In genomic region chr14:31026395-31027096, GRCh38 we compare ENCODE assay signal across 1 cellular context.
TF ChIP-seq lines count a peak whose summit lies in the region.

No MANE protein-coding gene starts in this region.

TF ChIP-seq in HepG2, 621 proteins besides CTCF, POLR2A, EP300 and RAD21 (continued from another document and continues in another):
- no peak for TF ChIP-seq PRDM4 (CRISPR knock-in tag; IDR thresholded peaks at IDR 0.05; ENCODE audit: borderline replicate concordance)
- peak; percentile 79; the same call in 1 of the 2 replicates for TF ChIP-seq ZNF280B (CRISPR knock-in tag; IDR thresholded peaks at IDR 0.05; ENCODE audit: borderline replicate concordance)
- no peak; the same call in 1 of the 2 replicates for TF ChIP-seq KDM6A (CRISPR knock-in tag; IDR thresholded peaks at IDR 0.05; ENCODE audit: low read depth)
- peak; percentile 76 for TF ChIP-seq ELF1 (CRISPR knock-in tag; IDR thresholded peaks at IDR 0.05)
- no peak for TF ChIP-seq CENPBD1 (CRISPR knock-in tag; IDR thresholded peaks at IDR 0.05; ENCODE audit: borderline replicate concordance, low read depth)
- TF ChIP-seq, protein P1, sequence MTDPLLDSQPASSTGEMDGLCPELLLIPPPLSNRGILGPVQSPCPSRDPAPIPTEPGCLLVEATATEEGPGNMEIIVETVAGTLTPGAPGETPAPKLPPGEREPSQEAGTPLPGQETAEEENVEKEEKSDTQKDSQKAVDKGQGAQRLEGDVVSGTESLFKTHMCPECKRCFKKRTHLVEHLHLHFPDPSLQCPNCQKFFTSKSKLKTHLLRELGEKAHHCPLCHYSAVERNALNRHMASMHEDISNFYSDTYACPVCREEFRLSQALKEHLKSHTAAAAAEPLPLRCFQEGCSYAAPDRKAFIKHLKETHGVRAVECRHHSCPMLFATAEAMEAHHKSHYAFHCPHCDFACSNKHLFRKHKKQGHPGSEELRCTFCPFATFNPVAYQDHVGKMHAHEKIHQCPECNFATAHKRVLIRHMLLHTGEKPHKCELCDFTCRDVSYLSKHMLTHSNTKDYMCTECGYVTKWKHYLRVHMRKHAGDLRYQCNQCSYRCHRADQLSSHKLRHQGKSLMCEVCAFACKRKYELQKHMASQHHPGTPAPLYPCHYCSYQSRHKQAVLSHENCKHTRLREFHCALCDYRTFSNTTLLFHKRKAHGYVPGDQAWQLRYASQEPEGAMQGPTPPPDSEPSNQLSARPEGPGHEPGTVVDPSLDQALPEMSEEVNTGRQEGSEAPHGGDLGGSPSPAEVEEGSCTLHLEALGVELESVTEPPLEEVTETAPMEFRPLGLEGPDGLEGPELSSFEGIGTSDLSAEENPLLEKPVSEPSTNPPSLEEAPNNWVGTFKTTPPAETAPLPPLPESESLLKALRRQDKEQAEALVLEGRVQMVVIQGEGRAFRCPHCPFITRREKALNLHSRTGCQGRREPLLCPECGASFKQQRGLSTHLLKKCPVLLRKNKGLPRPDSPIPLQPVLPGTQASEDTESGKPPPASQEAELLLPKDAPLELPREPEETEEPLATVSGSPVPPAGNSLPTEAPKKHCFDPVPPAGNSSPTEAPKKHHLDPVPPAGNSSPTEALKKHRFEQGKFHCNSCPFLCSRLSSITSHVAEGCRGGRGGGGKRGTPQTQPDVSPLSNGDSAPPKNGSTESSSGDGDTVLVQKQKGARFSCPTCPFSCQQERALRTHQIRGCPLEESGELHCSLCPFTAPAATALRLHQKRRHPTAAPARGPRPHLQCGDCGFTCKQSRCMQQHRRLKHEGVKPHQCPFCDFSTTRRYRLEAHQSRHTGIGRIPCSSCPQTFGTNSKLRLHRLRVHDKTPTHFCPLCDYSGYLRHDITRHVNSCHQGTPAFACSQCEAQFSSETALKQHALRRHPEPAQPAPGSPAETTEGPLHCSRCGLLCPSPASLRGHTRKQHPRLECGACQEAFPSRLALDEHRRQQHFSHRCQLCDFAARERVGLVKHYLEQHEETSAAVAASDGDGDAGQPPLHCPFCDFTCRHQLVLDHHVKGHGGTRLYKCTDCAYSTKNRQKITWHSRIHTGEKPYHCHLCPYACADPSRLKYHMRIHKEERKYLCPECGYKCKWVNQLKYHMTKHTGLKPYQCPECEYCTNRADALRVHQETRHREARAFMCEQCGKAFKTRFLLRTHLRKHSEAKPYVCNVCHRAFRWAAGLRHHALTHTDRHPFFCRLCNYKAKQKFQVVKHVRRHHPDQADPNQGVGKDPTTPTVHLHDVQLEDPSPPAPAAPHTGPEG (CRISPR knock-in tag; IDR thresholded peaks at IDR 0.05): peak; percentile 76
- no peak for TF ChIP-seq PHB2 (IDR thresholded peaks at IDR 0.05; ENCODE audit: partially characterized antibody)
- peak; percentile 81 for TF ChIP-seq ATF7-NPFF (CRISPR knock-in tag; IDR thresholded peaks at IDR 0.05; ENCODE audit: low read depth)
- TF ChIP-seq ZNF33B (CRISPR knock-in tag; IDR thresholded peaks at IDR 0.05): peak; percentile 29
- no peak; the same call in 1 of the 2 replicates for TF ChIP-seq NFATC3 (CRISPR knock-in tag; IDR thresholded peaks at IDR 0.05)
- TF ChIP-seq ZSCAN9 (CRISPR knock-in tag; IDR thresholded peaks at IDR 0.05; ENCODE audit: borderline replicate concordance): no peak; the same call in 1 of the 2 replicates
- TF ChIP-seq MEF2D (CRISPR knock-in tag; IDR thresholded peaks at IDR 0.05): 0 out of 2 replicates have a peak, but pooled peaks have one; percentile 33
- TF ChIP-seq ZNF20 (CRISPR knock-in tag; IDR thresholded peaks at IDR 0.05): peak; percentile 76; the same call in 1 of the 2 replicates
- peak; percentile 84; the same call in 1 of the 2 replicates for TF ChIP-seq ZC3H4 (CRISPR knock-in tag; IDR thresholded peaks at IDR 0.05; ENCODE audit: borderline replicate concordance)
- TF ChIP-seq ZNF674 (CRISPR knock-in tag; IDR thresholded peaks at IDR 0.05; ENCODE audit: low read depth): peak; percentile 93
- peak; percentile 30; the same call in 1 of the 2 replicates for TF ChIP-seq NFE2L2 (IDR thresholded peaks at IDR 0.05; ENCODE audit: low read length)
- TF ChIP-seq, protein P2, sequence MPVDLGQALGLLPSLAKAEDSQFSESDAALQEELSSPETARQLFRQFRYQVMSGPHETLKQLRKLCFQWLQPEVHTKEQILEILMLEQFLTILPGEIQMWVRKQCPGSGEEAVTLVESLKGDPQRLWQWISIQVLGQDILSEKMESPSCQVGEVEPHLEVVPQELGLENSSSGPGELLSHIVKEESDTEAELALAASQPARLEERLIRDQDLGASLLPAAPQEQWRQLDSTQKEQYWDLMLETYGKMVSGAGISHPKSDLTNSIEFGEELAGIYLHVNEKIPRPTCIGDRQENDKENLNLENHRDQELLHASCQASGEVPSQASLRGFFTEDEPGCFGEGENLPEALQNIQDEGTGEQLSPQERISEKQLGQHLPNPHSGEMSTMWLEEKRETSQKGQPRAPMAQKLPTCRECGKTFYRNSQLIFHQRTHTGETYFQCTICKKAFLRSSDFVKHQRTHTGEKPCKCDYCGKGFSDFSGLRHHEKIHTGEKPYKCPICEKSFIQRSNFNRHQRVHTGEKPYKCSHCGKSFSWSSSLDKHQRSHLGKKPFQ (CRISPR knock-in tag; IDR thresholded peaks at IDR 0.05; ENCODE audit: insufficient replicate concordance): peak; percentile 28
- TF ChIP-seq HCFC1 (IDR thresholded peaks at IDR 0.05; ENCODE audit: low read depth, low read length): no peak; the same call in 1 of the 2 replicates
- TF ChIP-seq CREB1 (IDR thresholded peaks at IDR 0.05): peak; percentile 67
- TF ChIP-seq CREB1 (CRISPR knock-in tag; IDR thresholded peaks at IDR 0.05): no peak
- TF ChIP-seq HMGXB4 (CRISPR knock-in tag; IDR thresholded peaks at IDR 0.05; ENCODE audit: borderline replicate concordance in 1 of 2, low read depth in 1 of 2): no peak
- TF ChIP-seq ZFP62 (CRISPR knock-in tag; IDR thresholded peaks at IDR 0.05): no peak
- TF ChIP-seq ZNF724P (CRISPR knock-in tag; IDR thresholded peaks at IDR 0.05; ENCODE audit: borderline replicate concordance): peak; percentile 84
- no peak for TF ChIP-seq SP1 (IDR thresholded peaks at IDR 0.05)
- TF ChIP-seq SP1 (CRISPR knock-in tag; IDR thresholded peaks at IDR 0.05): peak; percentile 82
- TF ChIP-seq ZNF782 (CRISPR knock-in tag; IDR thresholded peaks at IDR 0.05; ENCODE audit: borderline replicate concordance): no peak
- no peak for TF ChIP-seq REL (CRISPR knock-in tag; conservative IDR thresholded peaks at IDR 0.05)
- TF ChIP-seq, protein P3, sequence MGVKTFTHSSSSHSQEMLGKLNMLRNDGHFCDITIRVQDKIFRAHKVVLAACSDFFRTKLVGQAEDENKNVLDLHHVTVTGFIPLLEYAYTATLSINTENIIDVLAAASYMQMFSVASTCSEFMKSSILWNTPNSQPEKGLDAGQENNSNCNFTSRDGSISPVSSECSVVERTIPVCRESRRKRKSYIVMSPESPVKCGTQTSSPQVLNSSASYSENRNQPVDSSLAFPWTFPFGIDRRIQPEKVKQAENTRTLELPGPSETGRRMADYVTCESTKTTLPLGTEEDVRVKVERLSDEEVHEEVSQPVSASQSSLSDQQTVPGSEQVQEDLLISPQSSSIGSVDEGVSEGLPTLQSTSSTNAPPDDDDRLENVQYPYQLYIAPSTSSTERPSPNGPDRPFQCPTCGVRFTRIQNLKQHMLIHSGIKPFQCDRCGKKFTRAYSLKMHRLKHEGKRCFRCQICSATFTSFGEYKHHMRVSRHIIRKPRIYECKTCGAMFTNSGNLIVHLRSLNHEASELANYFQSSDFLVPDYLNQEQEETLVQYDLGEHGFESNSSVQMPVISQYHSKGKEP (CRISPR knock-in tag; IDR thresholded peaks at IDR 0.05): 0 out of 2 replicates have a peak, but pooled peaks have one; percentile 20
- 0 out of 2 replicates have a peak, but pooled peaks have one; percentile 59 for TF ChIP-seq E2F1 (CRISPR knock-in tag; IDR thresholded peaks at IDR 0.05)
- TF ChIP-seq ZFP1 (CRISPR knock-in tag; IDR thresholded peaks at IDR 0.05): peak; percentile 85
- peak; percentile 98 for TF ChIP-seq PATZ1 (CRISPR knock-in tag; IDR thresholded peaks at IDR 0.05)
- TF ChIP-seq, protein P4, sequence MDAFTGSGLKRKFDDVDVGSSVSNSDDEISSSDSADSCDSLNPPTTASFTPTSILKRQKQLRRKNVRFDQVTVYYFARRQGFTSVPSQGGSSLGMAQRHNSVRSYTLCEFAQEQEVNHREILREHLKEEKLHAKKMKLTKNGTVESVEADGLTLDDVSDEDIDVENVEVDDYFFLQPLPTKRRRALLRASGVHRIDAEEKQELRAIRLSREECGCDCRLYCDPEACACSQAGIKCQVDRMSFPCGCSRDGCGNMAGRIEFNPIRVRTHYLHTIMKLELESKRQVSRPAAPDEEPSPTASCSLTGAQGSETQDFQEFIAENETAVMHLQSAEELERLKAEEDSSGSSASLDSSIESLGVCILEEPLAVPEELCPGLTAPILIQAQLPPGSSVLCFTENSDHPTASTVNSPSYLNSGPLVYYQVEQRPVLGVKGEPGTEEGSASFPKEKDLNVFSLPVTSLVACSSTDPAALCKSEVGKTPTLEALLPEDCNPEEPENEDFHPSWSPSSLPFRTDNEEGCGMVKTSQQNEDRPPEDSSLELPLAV (CRISPR knock-in tag; conservative IDR thresholded peaks at IDR 0.05; ENCODE audit: low read depth): no peak
- peak; percentile 41; the same call in 1 of the 2 replicates for TF ChIP-seq BHLHE40 (IDR thresholded peaks at IDR 0.05; ENCODE audit: low read length)
- TF ChIP-seq ZNF264 (CRISPR knock-in tag; IDR thresholded peaks at IDR 0.05): peak; percentile 42; the same call in 1 of the 2 replicates
- TF ChIP-seq AHR (CRISPR knock-in tag; IDR thresholded peaks at IDR 0.05): peak; percentile 77; the same call in 1 of the 2 replicates
- TF ChIP-seq ZNF256 (CRISPR knock-in tag; conservative IDR thresholded peaks at IDR 0.05): no peak; the same call in 1 of the 2 replicates
- peak; percentile 81; the same call in 1 of the 2 replicates for TF ChIP-seq SSRP1 (CRISPR knock-in tag; IDR thresholded peaks at IDR 0.05)
- TF ChIP-seq TCF7L2 (IDR thresholded peaks at IDR 0.05; ENCODE audit: low read depth, low read length): no peak
